In genomic region chr7:157499835-157500153, GRCh38 we compare ENCODE assay signal across 20 cellular contexts.
DNase-seq lines count a peak whose midpoint lies in the region; ATAC-seq and TF ChIP-seq lines count a peak whose summit lies in the region.
"Had no signal": no experiment of that assay in that cellular context is flagged by ENCODE, and none has a peak within 500 bp of the region (broad histone marks: within the 10 kb centered on the region; RNA-seq: fewer than 3 reads in every experiment).

No MANE protein-coding gene starts in this region.

- peaks cover 32% of the 10 kb centered on the region for H3K4me1 ChIP-seq in CD4-positive, CD25-positive, alpha-beta regulatory T cell (ENCODE audit: control insufficient read depth, insufficient read depth, low read length, poor library complexity, severe bottlenecking)
- no peaks in the 10 kb centered on the region for H3K4me1 ChIP-seq in GM23338 (ENCODE audit: insufficient read depth)
- H3K4me1 ChIP-seq: A549 had no signal

- intact Hi-C loops in activated CD4-positive, alpha-beta memory T cell treated with anti-CD3 and anti-CD28 coated beads for 36 hours (cut with micrococcal nuclease), result no loop called here

- H3K9me2 ChIP-seq in GM23338 (ENCODE audit: insufficient read depth), result no peaks in the 10 kb centered on the region

- H4K20me1 ChIP-seq in GM23338 (replicated peaks; ENCODE audit: insufficient read depth), result no peaks in the 10 kb centered on the region
- H4K20me1 ChIP-seq: BLaER1 had no signal

- no peak overlapping the region for H3K27ac ChIP-seq in CD4-positive, CD25-positive, alpha-beta regulatory T cell (ENCODE audit: insufficient read depth, low read length, poor library complexity, severe bottlenecking)
- no peak overlapping the region for H3K27ac ChIP-seq in GM23338 (ENCODE audit: low read depth)
- H3K27ac ChIP-seq: A549, BLaER1 had no signal

- no peak overlapping the region for H3K4me2 ChIP-seq in GM23338
- H3K4me2 ChIP-seq: A549, BLaER1 had no signal

- CTCF ChIA-PET in activated CD4-positive, alpha-beta memory T cell treated with anti-CD3 and anti-CD28 coated beads for 36 hours (lab: Charles Lee), result no interaction called here

- peak; percentile 15 to 18 for DNase-seq in activated T-cell treated with anti-CD3 and anti-CD28 coated beads, Interleukin-2, amount 50 U/mL, for 48 hours
- DNase-seq in activated T-cell treated with anti-CD3 and anti-CD28 coated beads for 4 hours (no peak), neural crest cell (ENCODE audit: low read depth, low spot score) (no peak), GM23338 (ENCODE audit: low spot score) (no peak)
- DNase-seq in CD4-positive, CD25-positive, alpha-beta regulatory T cell, result no peak
- DNase-seq in activated CD4-positive, alpha-beta memory T cell treated with anti-CD3 and anti-CD28 coated beads for 36 hours, result peak; percentile 1
- DNase-seq: Calu3, GOT3, NCI-H1417, NCI-H187, NCI-H2227 treated with DMSO at 0.1 percent for 48 hours, NCI-H510A treated with DMSO at 0.1 percent for 48 hours, NCI-H774, RPMI8226, SIG-M5 had no signal

- H3K9me3 Mint-ChIP-seq in CD4-positive, CD25-positive, alpha-beta regulatory T cell, result peaks cover 0 to 2% (median 0%) of the 10 kb centered on the region in 7 donors
- H3K9me3 Mint-ChIP-seq in activated CD4-positive, alpha-beta memory T cell treated with anti-CD3 and anti-CD28 coated beads for 36 hours, result peaks cover 3% of the 10 kb centered on the region
- peaks cover 4% of the 10 kb centered on the region for H3K9me3 Mint-ChIP-seq in neural crest cell
- peaks cover 95% of the 10 kb centered on the region for H3K9me3 Mint-ChIP-seq in GM23338
- H3K9me3 Mint-ChIP-seq: CD8-positive, alpha-beta T cell had no signal

- no peaks in the 10 kb centered on the region for H3K27me3 ChIP-seq in CD4-positive, CD25-positive, alpha-beta regulatory T cell (ENCODE audit: control insufficient read depth, insufficient read depth, low read length)
- H3K27me3 ChIP-seq in GM23338 (ENCODE audit: insufficient read depth), result no peaks in the 10 kb centered on the region
- H3K27me3 ChIP-seq: BLaER1 had no signal

- no peaks in the 10 kb centered on the region for H3K79me2 ChIP-seq in GM23338 (replicated peaks; ENCODE audit: insufficient read depth)

- no peaks in the 10 kb centered on the region for H3K9me3 ChIP-seq in CD4-positive, CD25-positive, alpha-beta regulatory T cell (ENCODE audit: control insufficient read depth in 2 of 2, low read length in 2 of 2)
- H3K9me3 ChIP-seq: A549, BLaER1 had no signal

- H3K4me3 ChIP-seq in CD4-positive, CD25-positive, alpha-beta regulatory T cell (ENCODE audit: low read depth, low read length), result no peak overlapping the region
- H3K4me3 ChIP-seq in GM23338, result no peak overlapping the region
- H3K4me3 ChIP-seq: A549, BLaER1 had no signal

- H3K4me3 Mint-ChIP-seq in CD4-positive, CD25-positive, alpha-beta regulatory T cell, result no peak overlapping the region
- H3K4me3 Mint-ChIP-seq in activated CD4-positive, alpha-beta memory T cell treated with anti-CD3 and anti-CD28 coated beads for 36 hours, result no peak overlapping the region
- H3K4me3 Mint-ChIP-seq in neural crest cell (no peak overlapping the region), GM23338 (no peak overlapping the region)
- H3K4me3 Mint-ChIP-seq: CD8-positive, alpha-beta T cell had no signal

- H3K27me3 Mint-ChIP-seq in CD4-positive, CD25-positive, alpha-beta regulatory T cell, result peaks cover 5% of the 10 kb centered on the region
- no peaks in the 10 kb centered on the region for H3K27me3 Mint-ChIP-seq in activated CD4-positive, alpha-beta memory T cell treated with anti-CD3 and anti-CD28 coated beads for 36 hours
- H3K27me3 Mint-ChIP-seq in neural crest cell (ENCODE audit: low read depth), result no peaks in the 10 kb centered on the region
- H3K27me3 Mint-ChIP-seq in GM23338 (ENCODE audit: insufficient read depth, low read depth, poor library complexity), result peaks cover 2% of the 10 kb centered on the region

- POLR2A ChIA-PET in activated CD4-positive, alpha-beta memory T cell treated with anti-CD3 and anti-CD28 coated beads for 36 hours (lab: Charles Lee), result no interaction called here

- peak overlapping the region in 2 of 3 donors; percentile 12 to 62 for H3K27ac Mint-ChIP-seq in CD4-positive, CD25-positive, alpha-beta regulatory T cell
- H3K27ac Mint-ChIP-seq in activated CD4-positive, alpha-beta memory T cell treated with anti-CD3 and anti-CD28 coated beads for 36 hours, result no peak overlapping the region
- peak overlapping the region; percentile 83 for H3K27ac Mint-ChIP-seq in neural crest cell (ENCODE audit: unreplicated experiment)
- no peak overlapping the region for H3K27ac Mint-ChIP-seq in GM23338
- H3K27ac Mint-ChIP-seq: CD8-positive, alpha-beta T cell had no signal

- no peaks in the 10 kb centered on the region for H3K36me3 ChIP-seq in CD4-positive, CD25-positive, alpha-beta regulatory T cell (ENCODE audit: control insufficient read depth, insufficient read depth, low read length)
- no peaks in the 10 kb centered on the region for H3K36me3 ChIP-seq in GM23338 (ENCODE audit: insufficient read depth)
- H3K36me3 ChIP-seq: BLaER1 had no signal

- H3K4me1 Mint-ChIP-seq in CD4-positive, CD25-positive, alpha-beta regulatory T cell, result peaks cover 12 to 53% (median 24%) of the 10 kb centered on the region in 4 donors
- H3K4me1 Mint-ChIP-seq in activated CD4-positive, alpha-beta memory T cell treated with anti-CD3 and anti-CD28 coated beads for 36 hours (ENCODE audit: low read depth), result peaks cover 43% of the 10 kb centered on the region
- H3K4me1 Mint-ChIP-seq in neural crest cell (peaks cover 40% of the 10 kb centered on the region), GM23338 (no peaks in the 10 kb centered on the region)

- H3K36me3 Mint-ChIP-seq in CD4-positive, CD25-positive, alpha-beta regulatory T cell, result no peaks in the 10 kb centered on the region
- H3K36me3 Mint-ChIP-seq in activated CD4-positive, alpha-beta memory T cell treated with anti-CD3 and anti-CD28 coated beads for 36 hours, result no peaks in the 10 kb centered on the region
- H3K36me3 Mint-ChIP-seq in neural crest cell (ENCODE audit: low read depth) (no peaks in the 10 kb centered on the region), GM23338 (ENCODE audit: low read depth) (peaks cover 37% of the 10 kb centered on the region)
- H3K36me3 Mint-ChIP-seq: CD8-positive, alpha-beta T cell had no signal

- TF ChIP-seq CTCF in neural crest cell (conservative IDR thresholded peaks at IDR 0.05), result no peak
- no peak for TF ChIP-seq CTCF in GM23338 (conservative IDR thresholded peaks at IDR 0.05; ENCODE audit: low read depth in 2 of 2)

- H2AFZ ChIP-seq in GM23338, result no peak overlapping the region

- no peak for ATAC-seq in CD4-positive, CD25-positive, alpha-beta regulatory T cell (ENCODE audit: low read depth in 2 of 2)
- ATAC-seq in HG03095 (IDR thresholded peaks at IDR 0.05; ENCODE audit: unreplicated experiment) (no peak), GM23338 (no peak), HG02763 (IDR thresholded peaks at IDR 0.05; ENCODE audit: unreplicated experiment) (no peak)
- ATAC-seq: CD8-positive, alpha-beta T cell had no signal

- H3F3A ChIP-seq in GM23338 (replicated peaks; ENCODE audit: low read depth), result no peaks in the 10 kb centered on the region

Comparison
In these comparisons a context has a peak if more than half of its experiments do, and no peak if none do; other contexts are left out.
1. DNase-seq: peak in activated T-cell treated with anti-CD3 and anti-CD28 coated beads, Interleukin-2, amount 50 U/mL, for 48 hours (2 of 2) and activated CD4-positive, alpha-beta memory T cell treated with anti-CD3 and anti-CD28 coated beads for 36 hours (single experiment); none in activated T-cell treated with anti-CD3 and anti-CD28 coated beads for 4 hours (single experiment), CD4-positive, CD25-positive, alpha-beta regulatory T cell (0 of 3), neural crest cell (single experiment) and GM23338 (single experiment).
2. H3K27ac Mint-ChIP-seq: peak in CD4-positive, CD25-positive, alpha-beta regulatory T cell (2 of 3) and neural crest cell (single experiment); none in activated CD4-positive, alpha-beta memory T cell treated with anti-CD3 and anti-CD28 coated beads for 36 hours (single experiment) and GM23338 (single experiment).